9 cellular contexts compared by ENCODE assay signal in genomic region chr4:156109943-156110925, GRCh38.
DNase-seq lines count a peak whose midpoint lies in the region; ATAC-seq, FAIRE-seq and TF ChIP-seq lines count a peak whose summit lies in the region.
"Had no signal": no experiment of that assay in that cellular context is flagged by ENCODE, and none has a peak within 500 bp of the region (broad histone marks: within the 10 kb centered on the region; RNA-seq: fewer than 3 reads in every experiment).

No MANE protein-coding gene starts in this region.

- H3K9me3 ChIP-seq in pancreas = no peaks in the 10 kb centered on the region

- 44 to 56% methylated on average over 11 of the region's 11 CpGs for WGBS in pancreas, 2 donors

- peak in 3 of 4 donors; percentile 14 to 31 (median 27) for ATAC-seq in pancreas
- no peak for ATAC-seq in HG03378 (IDR thresholded peaks at IDR 0.05; ENCODE audit: unreplicated experiment)
- no peak for ATAC-seq in activated naive CD4-positive, alpha-beta T cell treated with anti-CD3 and anti-CD28 coated beads, Interleukin-2, amount 50 U/mL, for 72 hours

- no peaks in the 10 kb centered on the region for H3K4me1 ChIP-seq in pancreas

- H3K27ac Mint-ChIP-seq in chondrocyte (ENCODE audit: unreplicated experiment) = no peak overlapping the region
- no peak overlapping the region for H3K27ac Mint-ChIP-seq in activated naive CD4-positive, alpha-beta T cell treated with anti-CD3 and anti-CD28 coated beads, Interleukin-2, amount 50 U/mL, for 72 hours

- no peak overlapping the region for H3K4me3 ChIP-seq in pancreas

- FAIRE-seq in pancreas (lab: Jason Lieb, UNC) = no peak

- H3K36me3 Mint-ChIP-seq in chondrocyte (ENCODE audit: low read depth) = no peaks in the 10 kb centered on the region
- no peaks in the 10 kb centered on the region for H3K36me3 Mint-ChIP-seq in activated naive CD4-positive, alpha-beta T cell treated with anti-CD3 and anti-CD28 coated beads, Interleukin-2, amount 50 U/mL, for 72 hours

- H3K4me1 Mint-ChIP-seq in chondrocyte (ENCODE audit: low read depth) = peaks cover 37% of the 10 kb centered on the region

- DNase-seq in M059J (ENCODE audit: low read depth) (peak; percentile 21), chondrocyte (ENCODE audit: low spot score) (no peak), pancreas (no peak), NCI-H146 (lab: John Stamatoyannopoulos, UW) (no peak), NCI-H187 (lab: John Stamatoyannopoulos, UW) (no peak)
- DNase-seq in activated naive CD4-positive, alpha-beta T cell treated with anti-CD3 and anti-CD28 coated beads, Interleukin-2, amount 50 U/mL, for 72 hours (ENCODE audit: low spot score in 2 of 2) = no peak
- DNase-seq: head of caudate nucleus had no signal

- H3K4me3 Mint-ChIP-seq in chondrocyte (ENCODE audit: unreplicated experiment) = no peak overlapping the region

- intact Hi-C loops in pancreas (cut with DNase I) = no loop called here

- no peaks in the 10 kb centered on the region for H3K36me3 ChIP-seq in pancreas

- H3K27me3 ChIP-seq in pancreas = no peaks in the 10 kb centered on the region

- no peaks in the 10 kb centered on the region for H3K27me3 Mint-ChIP-seq in chondrocyte (ENCODE audit: low read depth)

- H3K27ac ChIP-seq in pancreas = no peak overlapping the region

- TF ChIP-seq CTCF in GM12874 (IDR thresholded peaks at IDR 0.05; ENCODE audit: insufficient read depth, low read depth, low read length) = peak; percentile 40; the same call in 1 of the 2 replicates
- peak; percentile 20 for TF ChIP-seq CTCF in chondrocyte (IDR thresholded peaks at IDR 0.05)
- TF ChIP-seq CTCF in pancreas (IDR thresholded peaks at IDR 0.05) = no peak

- no peaks in the 10 kb centered on the region for H3K9me3 Mint-ChIP-seq in chondrocyte (ENCODE audit: low read depth)
- H3K9me3 Mint-ChIP-seq in activated naive CD4-positive, alpha-beta T cell treated with anti-CD3 and anti-CD28 coated beads, Interleukin-2, amount 50 U/mL, for 72 hours = no peaks in the 10 kb centered on the region

Comparison
In these comparisons a context has a peak if more than half of its experiments do, and no peak if none do; other contexts are left out.
1. CTCF ChIP-seq: peak in GM12874 (single experiment) and chondrocyte (single experiment); none in pancreas (0 of 4).
2. ATAC-seq: peak in pancreas (3 of 4); none in HG03378 (single experiment) and activated naive CD4-positive, alpha-beta T cell treated with anti-CD3 and anti-CD28 coated beads, Interleukin-2, amount 50 U/mL, for 72 hours (0 of 2).